ENCODE assay signal across 28 cellular contexts in the genomic region with DNA sequence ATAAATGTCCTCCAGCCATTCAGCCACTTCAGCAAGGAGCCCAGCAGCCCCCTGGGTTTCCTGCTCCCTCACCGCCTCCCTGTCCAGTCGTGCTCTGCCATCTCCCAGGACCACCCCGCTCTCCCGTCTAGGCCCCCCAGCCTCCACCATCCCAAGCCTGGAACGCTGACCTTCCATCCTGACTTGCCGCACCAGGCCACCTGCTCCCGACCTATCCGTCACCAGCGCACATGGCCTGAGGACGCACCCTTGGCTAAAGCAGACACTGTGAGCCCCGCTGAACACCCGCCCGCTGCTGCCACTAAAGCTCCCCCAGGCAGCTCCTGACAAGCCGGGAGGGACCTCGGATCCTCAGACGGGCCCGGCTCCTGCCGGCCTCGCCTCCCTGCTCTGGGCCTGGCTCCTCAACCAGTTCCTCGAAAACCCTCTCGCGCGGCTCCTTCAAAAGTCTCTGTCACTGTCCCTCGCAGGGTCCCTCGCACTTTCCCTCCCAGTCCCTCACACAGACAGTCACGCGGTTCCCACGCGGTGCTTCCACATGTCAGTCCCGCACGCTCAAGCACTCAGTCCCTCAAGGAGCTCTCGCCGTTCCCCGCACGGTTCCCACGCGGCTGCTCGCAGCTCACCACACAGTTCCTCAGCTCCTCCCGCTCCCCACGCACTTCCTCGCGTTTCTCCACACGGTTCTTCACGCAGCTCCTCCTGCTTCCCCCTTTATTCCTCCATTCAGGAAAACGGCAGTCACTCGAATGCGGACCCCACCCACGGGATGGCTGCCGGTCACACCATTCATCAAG. TPM values are rescaled to one million over a fixed set of nuclear protein-coding genes. Genes with fewer than 3 reads are reported as not detected.
"Had no signal": no experiment of that assay in that cellular context is flagged by ENCODE, and none has a peak within 500 bp of the region (broad histone marks: within the 10 kb centered on the region; RNA-seq: fewer than 3 reads in every experiment).

No MANE protein-coding gene starts in this region.

- H3K4me2 ChIP-seq: hepatocyte, neural progenitor cell had no signal

- H3K27ac ChIP-seq: epithelial cell of prostate, esophagus muscularis mucosa, foreskin keratinocyte, gastroesophageal sphincter, heart left ventricle, hepatocyte, left lung, neural progenitor cell, prostate gland, right atrium auricular region, skin epidermis, spleen, testis, tibial artery had no signal

- H3K27me3 ChIP-seq: dorsolateral prefrontal cortex, foreskin keratinocyte, heart left ventricle, hepatocyte, neural progenitor cell, right atrium auricular region, testis had no signal

- H3K79me2 ChIP-seq: hepatocyte had no signal

- FAIRE-seq: islet of Langerhans had no signal

- H2AFZ ChIP-seq: hepatocyte, neural progenitor cell had no signal

- H3K9ac ChIP-seq: neural progenitor cell had no signal

- H3K4me3 ChIP-seq: dorsolateral prefrontal cortex, esophagus muscularis mucosa, gastroesophageal sphincter, heart left ventricle, hepatocyte, left lung, neural progenitor cell, prostate gland, right atrium auricular region, skin epidermis, spleen, testis, tibial artery had no signal

- DNase-seq: cortex of kidney; dorsolateral prefrontal cortex; effector CD4-positive, alpha-beta T cell; foreskin keratinocyte; heart left ventricle; left cardiac atrium; mammary epithelial cell; natural killer cell; nucleus accumbens; spleen; stimulated activated CD4-positive, alpha-beta T cell treated with anti-CD3 and anti-CD28 coated beads, Interleukin-4, amount 100 ng/mL, for 4 hours; stimulated activated naive CD8-positive, alpha-beta T cell treated with anti-CD3 and anti-CD28 coated beads, Interleukin-15, Interleukin-2, amounts not matched to agents 100 U/mL and 50 U/mL, for 24 hours; substantia nigra; testis; tibial artery had no signal

- H3K36me3 ChIP-seq: esophagus muscularis mucosa, gastroesophageal sphincter, heart left ventricle, left lung, neural progenitor cell, prostate gland, right atrium auricular region, spleen, tibial artery had no signal

- H3K4me1 ChIP-seq: esophagus muscularis mucosa, foreskin keratinocyte, gastroesophageal sphincter, heart left ventricle, left lung, neural progenitor cell, prostate gland, right atrium auricular region, tibial artery had no signal

- ATAC-seq: foreskin keratinocyte; gastroesophageal sphincter; heart left ventricle; left cardiac atrium; left lung; natural killer cell; stimulated activated memory B cell treated with anti-CD40 and anti-IgM and Interleukin-4, amounts not matched to agents 10 μg/mL and 1 μg/mL and 100 μg/mL, for 72 hours; stimulated activated naive CD8-positive, alpha-beta T cell treated with anti-CD3 and anti-CD28 coated beads, Interleukin-15, Interleukin-2, amounts not matched to agents 100 U/mL and 50 U/mL, for 24 hours had no signal

- H3K9me3 ChIP-seq: esophagus muscularis mucosa, gastroesophageal sphincter, heart left ventricle, left lung, prostate gland, right atrium auricular region, spleen, testis, tibial artery had no signal

RNA-seq across cellular contexts. Expression of a gene that starts 42.4 kb away (rescaled TPM):
- total RNA-seq: fibroblast of lung, foreskin keratinocyte, mesenteric fat pad had no signal
- polyA plus RNA-seq: foreskin keratinocyte, mammary epithelial cell had no signal
